1 cellular context compared by ENCODE assay signal in the genomic region with DNA sequence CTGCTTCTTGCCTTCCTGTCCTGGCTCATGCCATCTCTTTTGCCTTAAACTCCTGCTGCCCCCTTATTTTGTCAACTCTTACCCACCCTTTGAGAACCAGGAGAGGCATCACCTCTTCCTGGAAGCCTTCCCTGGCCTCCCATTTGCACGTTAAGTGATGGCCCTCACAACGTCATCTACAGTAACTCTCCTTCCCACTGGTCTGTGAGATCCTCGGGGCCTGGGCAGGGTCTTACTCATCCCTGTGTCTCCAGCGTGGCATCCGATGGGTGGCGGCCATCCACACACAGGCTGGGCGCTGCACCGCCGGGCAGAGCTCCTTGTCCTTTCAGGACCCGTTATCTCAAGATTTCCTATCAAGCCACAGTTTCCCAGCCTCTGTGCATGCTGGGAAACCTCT.
TF ChIP-seq lines count a peak whose summit lies in the region.

No MANE protein-coding gene starts in this region.

TF ChIP-seq in GM23338, 12 proteins besides CTCF, POLR2A, EP300 and RAD21 (continued from another document):
- TF ChIP-seq ZNF462 (CRISPR knock-in tag; IDR thresholded peaks at IDR 0.05) (no peak), ZNF331 (CRISPR knock-in tag; IDR thresholded peaks at IDR 0.05; ENCODE audit: low read depth) (no peak), CREB1 (CRISPR knock-in tag; IDR thresholded peaks at IDR 0.05; ENCODE audit: low read depth) (no peak), STAT1 (IDR thresholded peaks at IDR 0.05; ENCODE audit: unreplicated experiment) (no peak), POLR2AphosphoS5 (IDR thresholded peaks at IDR 0.05; ENCODE audit: low read depth) (no peak), ZNF114 (CRISPR knock-in tag; IDR thresholded peaks at IDR 0.05) (no peak), ETS1 (IDR thresholded peaks at IDR 0.05) (no peak), EZH2phosphoT487 (IDR thresholded peaks at IDR 0.05; ENCODE audit: unreplicated experiment) (no peak), NANOG (IDR thresholded peaks at IDR 0.05; ENCODE audit: borderline replicate concordance) (no peak), EZH2 (IDR thresholded peaks at IDR 0.05; ENCODE audit: low read depth, unreplicated experiment) (no peak)
- TF ChIP-seq, protein P1, sequence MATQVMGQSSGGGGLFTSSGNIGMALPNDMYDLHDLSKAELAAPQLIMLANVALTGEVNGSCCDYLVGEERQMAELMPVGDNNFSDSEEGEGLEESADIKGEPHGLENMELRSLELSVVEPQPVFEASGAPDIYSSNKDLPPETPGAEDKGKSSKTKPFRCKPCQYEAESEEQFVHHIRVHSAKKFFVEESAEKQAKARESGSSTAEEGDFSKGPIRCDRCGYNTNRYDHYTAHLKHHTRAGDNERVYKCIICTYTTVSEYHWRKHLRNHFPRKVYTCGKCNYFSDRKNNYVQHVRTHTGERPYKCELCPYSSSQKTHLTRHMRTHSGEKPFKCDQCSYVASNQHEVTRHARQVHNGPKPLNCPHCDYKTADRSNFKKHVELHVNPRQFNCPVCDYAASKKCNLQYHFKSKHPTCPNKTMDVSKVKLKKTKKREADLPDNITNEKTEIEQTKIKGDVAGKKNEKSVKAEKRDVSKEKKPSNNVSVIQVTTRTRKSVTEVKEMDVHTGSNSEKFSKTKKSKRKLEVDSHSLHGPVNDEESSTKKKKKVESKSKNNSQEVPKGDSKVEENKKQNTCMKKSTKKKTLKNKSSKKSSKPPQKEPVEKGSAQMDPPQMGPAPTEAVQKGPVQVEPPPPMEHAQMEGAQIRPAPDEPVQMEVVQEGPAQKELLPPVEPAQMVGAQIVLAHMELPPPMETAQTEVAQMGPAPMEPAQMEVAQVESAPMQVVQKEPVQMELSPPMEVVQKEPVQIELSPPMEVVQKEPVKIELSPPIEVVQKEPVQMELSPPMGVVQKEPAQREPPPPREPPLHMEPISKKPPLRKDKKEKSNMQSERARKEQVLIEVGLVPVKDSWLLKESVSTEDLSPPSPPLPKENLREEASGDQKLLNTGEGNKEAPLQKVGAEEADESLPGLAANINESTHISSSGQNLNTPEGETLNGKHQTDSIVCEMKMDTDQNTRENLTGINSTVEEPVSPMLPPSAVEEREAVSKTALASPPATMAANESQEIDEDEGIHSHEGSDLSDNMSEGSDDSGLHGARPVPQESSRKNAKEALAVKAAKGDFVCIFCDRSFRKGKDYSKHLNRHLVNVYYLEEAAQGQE (IDR thresholded peaks at IDR 0.05; ENCODE audit: unreplicated experiment), result no peak
